1 cellular context compared by ENCODE assay signal in genomic region chr1:161165742-161166668, GRCh38.
TF ChIP-seq lines count a peak whose summit lies in the region.

Gene PPOX, plus strand, starts transcription at chr1:161166426. Its CDS starts 422 bp downstream, at chr1:161166848.

TF ChIP-seq in A549, 52 proteins besides CTCF, POLR2A, EP300 and RAD21 (continued from another document):
- peak; percentile 80; the same call in 1 of the 2 replicates for TF ChIP-seq E2F6 (IDR thresholded peaks at IDR 0.05; ENCODE audit: borderline replicate concordance, low read depth)
- no peak for TF ChIP-seq CEBPB (IDR thresholded peaks at IDR 0.05)
- 0 out of 2 replicates have a peak, but pooled peaks have one; percentile 6 for TF ChIP-seq RFX5 (IDR thresholded peaks at IDR 0.05)
- no peak for TF ChIP-seq EHF (CRISPR knock-in tag; IDR thresholded peaks at IDR 0.05)
- peak; percentile 63; the same call in 1 of the 2 replicates for TF ChIP-seq TFCP2L1 (CRISPR knock-in tag; IDR thresholded peaks at IDR 0.05)
- no peak for TF ChIP-seq MAFK (IDR thresholded peaks at IDR 0.05; ENCODE audit: partially characterized antibody)
- peak; percentile 29 to 63; a peak in 2 of 5 replicates for TF ChIP-seq JUN (IDR thresholded peaks at IDR 0.05)
- peak; percentile 85 for TF ChIP-seq CHD2 (IDR thresholded peaks at IDR 0.05; ENCODE audit: low read length, partially characterized antibody)
- TF ChIP-seq RNF2 (IDR thresholded peaks at IDR 0.05; ENCODE audit: borderline replicate concordance, low read depth), result no peak
- TF ChIP-seq MAX (IDR thresholded peaks at IDR 0.05), result peak; percentile 91
